ENCODE assay signal across 30 cellular contexts in the genomic region with DNA sequence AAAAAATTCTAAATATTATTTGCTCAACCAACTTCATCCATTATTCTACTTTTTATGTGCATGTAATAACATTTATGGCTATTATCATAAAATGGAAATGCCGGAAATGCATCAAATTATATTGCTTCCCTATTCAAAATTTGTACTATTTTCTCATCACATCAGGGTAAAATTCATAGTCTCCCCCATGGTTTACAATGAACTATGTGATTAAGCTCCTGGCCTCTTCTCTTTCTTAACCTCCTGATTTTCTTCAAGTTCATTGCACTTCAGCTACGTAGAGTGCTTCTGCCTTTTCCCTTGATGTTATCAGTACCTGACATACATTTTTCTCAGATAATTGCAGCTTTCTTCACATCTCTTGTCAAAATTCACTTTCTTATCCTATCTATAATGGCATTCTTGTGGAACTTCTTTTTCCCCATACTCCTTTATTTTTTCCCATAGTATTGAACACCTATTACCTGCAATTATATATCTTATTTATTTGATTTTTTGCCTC.
"Had no signal": no experiment of that assay in that cellular context is flagged by ENCODE, and none has a peak within 500 bp of the region (broad histone marks: within the 10 kb centered on the region; RNA-seq: fewer than 3 reads in every experiment).

No MANE protein-coding gene starts in this region.

- H3K9me3 ChIP-seq: ascending aorta, breast epithelium, colonic mucosa, gastroesophageal sphincter had no signal

- ATAC-seq: activated CD4-positive, CD25-positive, alpha-beta regulatory T cell treated with anti-CD3 and anti-CD28 coated beads, Interleukin-2, amount 50 U/mL, for 24 hours; activated CD8-positive, alpha-beta memory T cell treated with anti-CD3 and anti-CD28 coated beads, Interleukin-2, amount 10 ng/mL, durations not matched to agents 7 days and 5 days; activated CD8-positive, alpha-beta T cell treated with anti-CD3 and anti-CD28 coated beads, Interleukin-2, amount 10 ng/mL, durations not matched to agents 7 days and 5 days; activated naive CD4-positive, alpha-beta T cell treated with anti-CD3 and anti-CD28 coated beads, Interleukin-2, amount 50 U/mL, for 72 hours; gastroesophageal sphincter; heart right ventricle; T-helper 17 cell had no signal

- H3K27ac ChIP-seq: ascending aorta, breast epithelium, cardiac muscle cell, colonic mucosa, epithelial cell of prostate, esophagus squamous epithelium, gastroesophageal sphincter, heart right ventricle, hepatocyte, WERI-Rb-1 had no signal

- FAIRE-seq: endothelial cell of umbilical vein had no signal

- H3K36me3 ChIP-seq: ascending aorta, breast epithelium, cardiac muscle cell, colonic mucosa, esophagus squamous epithelium, gastroesophageal sphincter, heart right ventricle, WERI-Rb-1 had no signal

- DNase-seq: activated B cell treated with CpG ODN at 0.5 μM for 24 hours; activated CD4-positive, alpha-beta memory T cell treated with anti-CD3 and anti-CD28 coated beads for 36 hours; activated CD4-positive, alpha-beta T cell treated with anti-CD3 and anti-CD28 coated beads for 48 hours; activated CD8-positive, alpha-beta memory T cell treated with anti-CD3 and anti-CD28 coated beads, Interleukin-2, amount 10 ng/mL, durations not matched to agents 7 days and 5 days; activated CD8-positive, alpha-beta memory T cell treated with anti-CD3 and anti-CD28 coated beads, Interleukin-2, amount 50 U/mL, for 4 hours; activated CD8-positive, alpha-beta T cell treated with anti-CD3 and anti-CD28 coated beads, Interleukin-2, amount 10 ng/mL, durations not matched to agents 7 days and 5 days; activated effector memory CD4-positive, alpha-beta T cell treated with anti-CD3 and anti-CD28 coated beads, Interleukin-2, amount 50 U/mL, for 16 hours; activated naive CD4-positive, alpha-beta T cell treated with anti-CD3 and anti-CD28 coated beads, Interleukin-2, amount 10 ng/mL, durations not matched to agents 7 days and 5 days; activated naive CD8-positive, alpha-beta T cell treated with anti-CD3 and anti-CD28 coated beads, Interleukin-2, amount 10 ng/mL, durations not matched to agents 7 days and 5 days; activated T-cell treated with anti-CD3 and anti-CD28 coated beads, Interleukin-2, amount 50 U/mL, for 1 hour; activated T-cell treated with anti-CD3 and anti-CD28 coated beads, Interleukin-2, amount 50 U/mL, for 48 hours; central memory CD4-positive, alpha-beta T cell; cerebellar nuclear complex; colonic mucosa; effector CD8-positive, alpha-beta T cell; esophagus squamous epithelium; foreskin melanocyte; heart right ventricle; T-helper 17 cell; T1000; WERI-Rb-1 had no signal

- H3K27me3 ChIP-seq: ascending aorta, breast epithelium, cardiac muscle cell, colonic mucosa, esophagus squamous epithelium, gastroesophageal sphincter, heart right ventricle, hepatocyte had no signal

- H3K4me1 ChIP-seq: ascending aorta, breast epithelium, colonic mucosa, esophagus squamous epithelium, gastroesophageal sphincter, heart right ventricle had no signal

- H3K79me2 ChIP-seq: hepatocyte had no signal

- H2AFZ ChIP-seq: hepatocyte had no signal

- H3K4me3 ChIP-seq: ascending aorta, breast epithelium, cardiac muscle cell, colonic mucosa, esophagus squamous epithelium, gastroesophageal sphincter, heart right ventricle, hepatocyte had no signal

- H3K4me2 ChIP-seq: hepatocyte had no signal
